In the genomic region with DNA sequence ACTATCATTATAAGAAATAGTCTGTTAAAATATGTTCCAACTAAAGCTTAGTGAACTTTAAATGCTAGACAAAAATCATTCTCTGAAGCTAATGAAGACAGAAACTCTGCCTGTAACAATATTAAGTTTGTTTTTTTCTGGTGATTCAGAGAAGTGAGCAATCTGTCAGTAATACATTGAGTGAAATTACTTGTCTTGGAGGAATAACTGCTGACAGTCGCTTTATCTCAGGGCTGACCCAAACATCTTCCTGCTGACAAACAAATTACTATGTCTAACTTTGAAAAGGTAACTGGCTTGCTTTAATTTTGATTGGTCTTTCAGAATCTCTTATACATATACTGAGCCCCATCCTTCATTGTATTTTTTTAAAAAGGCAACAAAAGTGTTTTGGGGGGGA, we compare ENCODE assay signal across 36 cellular contexts.
"Had no signal": no experiment of that assay in that cellular context is flagged by ENCODE, and none has a peak within 500 bp of the region (broad histone marks: within the 10 kb centered on the region; RNA-seq: fewer than 3 reads in every experiment).

No MANE protein-coding gene starts in this region.

- H3K9me2 ChIP-seq: SK-N-SH had no signal

- ATAC-seq: activated CD4-positive, alpha-beta T cell treated with anti-CD3 and anti-CD28 coated beads for 36 hours; activated CD4-positive, CD25-positive, alpha-beta regulatory T cell treated with anti-CD3 and anti-CD28 coated beads, Interleukin-2, amount 50 U/mL, for 24 hours; activated naive CD8-positive, alpha-beta T cell treated with anti-CD3 and anti-CD28 coated beads, Interleukin-2, amount 50 U/mL, for 24 hours; activated T-cell treated with anti-CD3 and anti-CD28 coated beads, Interleukin-2, amount 50 U/mL, for 4 hours; PC-3 had no signal

- H3K9ac ChIP-seq: KMS-11, SK-N-SH had no signal

- H3K4me2 ChIP-seq: KMS-11, SK-N-SH had no signal

- FAIRE-seq: TTC549 had no signal

- H3K36me3 ChIP-seq: Peyer's patch, SJSA1 had no signal

- DNase-seq: activated CD4-positive, alpha-beta memory T cell treated with anti-CD3 and anti-CD28 coated beads for 36 hours; activated CD4-positive, alpha-beta T cell treated with anti-CD3 and anti-CD28 coated beads for 36 hours; activated CD4-positive, alpha-beta T cell treated with anti-CD3 and anti-CD28 coated beads, Interleukin-2, amount 10 ng/mL, durations not matched to agents 7 days and 5 days; activated CD8-positive, alpha-beta memory T cell treated with anti-CD3 and anti-CD28 coated beads, Interleukin-2, amount 50 U/mL, for 4 hours; activated gamma-delta T cell treated with Interleukin-2 at 50 U/mL for 16 hours; activated naive CD4-positive, alpha-beta T cell treated with anti-CD3 and anti-CD28 coated beads for 36 hours; activated naive CD8-positive, alpha-beta T cell treated with anti-CD3 and anti-CD28 coated beads, Interleukin-2, amount 50 U/mL, for 24 hours; activated T-cell treated with anti-CD3 and anti-CD28 coated beads for 4 hours; activated T-cell treated with anti-CD3 and anti-CD28 coated beads, Interleukin-2, amount 50 U/mL, for 4 hours; anterior cingulate cortex; central memory CD4-positive, alpha-beta T cell; NCI-H1092 treated with DMSO at 0.1 percent for 48 hours; NCI-H1417; NCI-H146; NCI-H187; NCI-H2029 treated with DMSO at 0.1 percent for 48 hours; NCI-H2107; NCI-H2171; NCI-H226; NCI-H524 treated with DMSO at 0.1 percent for 48 hours; NK-92 treated with Interleukin-12 subunit alpha and Interleukin-12 subunit beta, amount 100 ng/mL, for 24 hours; PC-3; Peyer's patch; RPMI8226; SHP77 treated with DMSO at 0.1 percent for 48 hours; SK-N-SH had no signal

- H3K4me3 ChIP-seq: Peyer's patch, SJSA1 had no signal

- H3K27ac ChIP-seq: KMS-11, Peyer's patch, SJSA1 had no signal

- H3K27ac Mint-ChIP-seq: activated CD4-positive, alpha-beta memory T cell treated with anti-CD3 and anti-CD28 coated beads for 36 hours; activated CD4-positive, alpha-beta T cell treated with anti-CD3 and anti-CD28 coated beads for 36 hours; activated CD4-positive, alpha-beta T cell treated with anti-CD3 and anti-CD28 coated beads, Interleukin-2, amount 10 ng/mL, durations not matched to agents 7 days and 5 days; activated naive CD4-positive, alpha-beta T cell treated with anti-CD3 and anti-CD28 coated beads for 36 hours; activated naive CD8-positive, alpha-beta T cell; activated naive CD8-positive, alpha-beta T cell treated with anti-CD3 and anti-CD28 coated beads, Interleukin-2, amount 50 U/mL, for 24 hours; activated T-helper 1 cell treated with anti-CD3 and anti-CD28 coated beads, Interleukin-12 subunit alpha, Interleukin-12 subunit beta, Interleukin-2, Interleukin-4 antibody, amounts not matched to agents 30 ng/mL and 10 ng/mL and 1 ng/mL, durations not matched to agents 14 hours and 24 hours and 36 hours; brain; T-helper 1 cell treated with Interleukin-12 subunit alpha and Interleukin-12 subunit beta and Interleukin-4 antibody, amounts not matched to agents 30 μg/mL and 1 μg/mL, for 36 hours; T-helper 2 cell treated with Interferon-gamma antibody and Interleukin-4, amounts not matched to agents 5 μg/mL and 100 μg/mL, for 36 hours; WTC11 had no signal

- H3K9me3 Mint-ChIP-seq: activated CD4-positive, alpha-beta memory T cell treated with anti-CD3 and anti-CD28 coated beads for 36 hours; activated CD4-positive, alpha-beta T cell treated with anti-CD3 and anti-CD28 coated beads, Interleukin-2, amount 10 ng/mL, durations not matched to agents 7 days and 5 days; activated naive CD8-positive, alpha-beta T cell treated with anti-CD3 and anti-CD28 coated beads, Interleukin-2, amount 50 U/mL, for 24 hours; activated T-helper 1 cell treated with anti-CD3 and anti-CD28 coated beads, Interleukin-12 subunit alpha, Interleukin-12 subunit beta, Interleukin-2, Interleukin-4 antibody, amounts not matched to agents 30 ng/mL and 10 ng/mL and 1 ng/mL, durations not matched to agents 14 hours and 24 hours and 36 hours; T-helper 1 cell treated with Interleukin-12 subunit alpha and Interleukin-12 subunit beta and Interleukin-4 antibody, amounts not matched to agents 30 μg/mL and 1 μg/mL, for 36 hours; T-helper 2 cell treated with Interferon-gamma antibody and Interleukin-4, amounts not matched to agents 5 μg/mL and 100 μg/mL, for 36 hours; WTC11 had no signal

- H3K9me3 ChIP-seq: Peyer's patch, SJSA1, SK-N-SH had no signal

- H3K36me3 Mint-ChIP-seq: activated CD4-positive, alpha-beta memory T cell treated with anti-CD3 and anti-CD28 coated beads for 36 hours; activated naive CD8-positive, alpha-beta T cell; brain; WTC11 had no signal

- H3K27me3 ChIP-seq: Peyer's patch, SJSA1 had no signal
